In the genomic region with DNA sequence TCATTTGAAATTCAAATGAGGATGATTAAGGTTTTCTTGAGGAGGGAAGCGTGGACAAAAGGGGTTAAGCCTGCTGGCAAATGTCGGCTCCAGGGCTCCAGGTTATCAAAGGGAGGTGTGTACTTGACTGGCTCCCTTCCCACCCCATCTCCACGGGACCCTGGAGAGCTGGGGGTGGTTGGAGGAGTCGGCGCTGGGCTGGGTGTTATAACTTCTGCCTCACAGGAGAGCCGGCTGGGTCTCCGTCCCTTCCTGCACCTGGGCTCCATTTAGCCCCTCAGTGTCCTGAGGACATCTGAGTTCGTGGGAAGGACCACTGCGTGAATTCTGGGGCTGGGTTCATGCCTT, we compare ENCODE assay signal across 26 cellular contexts. TPM values are rescaled to one million over a fixed set of nuclear protein-coding genes. Genes with fewer than 3 reads are reported as not detected.
DNase-seq lines count a peak whose midpoint lies in the region; ATAC-seq and TF ChIP-seq lines count a peak whose summit lies in the region.
"Had no signal": no experiment of that assay in that cellular context is flagged by ENCODE, and none has a peak within 500 bp of the region (broad histone marks: within the 10 kb centered on the region; RNA-seq: fewer than 3 reads in every experiment).

No MANE protein-coding gene starts in this region.

- H3K9me3 Mint-ChIP-seq in stimulated activated naive CD8-positive, alpha-beta T cell treated with anti-CD3 and anti-CD28 coated beads, Interleukin-15, amount 100 ng/mL, for 72 hours: no peaks in the 10 kb centered on the region
- H3K9me3 Mint-ChIP-seq in activated B cell treated with CpG ODN at 0.5 μM for 24 hours: no peaks in the 10 kb centered on the region
- H3K9me3 Mint-ChIP-seq: activated naive CD4-positive, alpha-beta T cell treated with anti-CD3 and anti-CD28 coated beads, Interleukin-2, amount 50 U/mL, for 72 hours; activated T-helper 17 cell treated with anti-CD3 and anti-CD28 coated beads, Interleukin-2, amount 50 U/mL, for 72 hours had no signal

- WGBS in mesendoderm (ENCODE audit: extremely low coverage, insufficient coverage, low lambda C conversion rate): no CpG with 5 or more reads among the region's 9 CpGs

- no peaks in the 10 kb centered on the region for H3K9me3 ChIP-seq in ascending aorta
- H3K9me3 ChIP-seq: Caco-2, lower lobe of right lung, upper lobe of left lung had no signal

- peaks cover 100% of the 10 kb centered on the region for H3K27me3 Mint-ChIP-seq in stimulated activated naive CD8-positive, alpha-beta T cell treated with anti-CD3 and anti-CD28 coated beads, Interleukin-15, amount 100 ng/mL, for 72 hours
- H3K27me3 Mint-ChIP-seq in activated B cell treated with CpG ODN at 0.5 μM for 24 hours: peaks cover 43% of the 10 kb centered on the region

- no peaks in the 10 kb centered on the region for H3K79me1 ChIP-seq in mesendoderm (ENCODE audit: low read length)

- H2BK5ac ChIP-seq in mesendoderm (ENCODE audit: low read length): no peak overlapping the region

- H3K4me1 ChIP-seq in mesendoderm (ENCODE audit: control insufficient read depth, low read depth, low read length): peaks cover 7% of the 10 kb centered on the region
- H3K4me1 ChIP-seq in ascending aorta: no peaks in the 10 kb centered on the region
- H3K4me1 ChIP-seq: Caco-2, foreskin keratinocyte, lower lobe of right lung, upper lobe of left lung had no signal

- no peak overlapping the region for H4K5ac ChIP-seq in mesendoderm (ENCODE audit: low read length)

- peak; percentile 21 for ATAC-seq in stimulated activated naive CD8-positive, alpha-beta T cell treated with anti-CD3 and anti-CD28 coated beads, Interleukin-15, amount 100 ng/mL, for 72 hours
- ATAC-seq in stimulated activated naive CD8-positive, alpha-beta T cell treated with anti-CD3 and anti-CD28 coated beads, Interleukin-15, Interleukin-2, amounts not matched to agents 100 U/mL and 50 U/mL, for 24 hours: no peak
- ATAC-seq in activated B cell treated with CpG ODN at 0.5 μM for 24 hours (ENCODE audit: low read depth): no peak
- ATAC-seq: activated T-helper 17 cell treated with anti-CD3 and anti-CD28 coated beads, Interleukin-2, amount 50 U/mL, for 72 hours; foreskin keratinocyte; lower lobe of right lung had no signal

- no peak overlapping the region for H3K23ac ChIP-seq in mesendoderm (ENCODE audit: low read length)

- no peak overlapping the region for H3K27ac Mint-ChIP-seq in stimulated activated naive CD8-positive, alpha-beta T cell treated with anti-CD3 and anti-CD28 coated beads, Interleukin-15, amount 100 ng/mL, for 72 hours
- H3K27ac Mint-ChIP-seq in activated B cell treated with CpG ODN at 0.5 μM for 24 hours: no peak overlapping the region
- H3K27ac Mint-ChIP-seq: activated naive CD4-positive, alpha-beta T cell treated with anti-CD3 and anti-CD28 coated beads, Interleukin-2, amount 50 U/mL, for 72 hours; activated T-helper 17 cell treated with anti-CD3 and anti-CD28 coated beads, Interleukin-2, amount 50 U/mL, for 72 hours had no signal

- intact Hi-C loops in activated B cell treated with CpG ODN at 0.5 μM for 24 hours (cut with micrococcal nuclease): no loop called here
- intact Hi-C loops in ascending aorta (cut with DNase I): no loop called here

- H3K56ac ChIP-seq in mesendoderm (ENCODE audit: low read length): peak overlapping the region; percentile 77

- H3K4me3 ChIP-seq in mesendoderm (ENCODE audit: low read length): no peak overlapping the region
- no peak overlapping the region for H3K4me3 ChIP-seq in ascending aorta
- H3K4me3 ChIP-seq: lower lobe of right lung, upper lobe of left lung had no signal

- peak overlapping the region; percentile 3 for H3K9ac ChIP-seq in mesendoderm (ENCODE audit: low read length)

- CTCF ChIA-PET in activated B cell treated with CpG ODN at 0.5 μM for 24 hours (lab: Charles Lee): no interaction called here

- POLR2A ChIA-PET in activated B cell treated with CpG ODN at 0.5 μM for 24 hours (lab: Charles Lee): no interaction called here

- TF ChIP-seq CTCF in activated B cell treated with CpG ODN at 0.5 μM for 24 hours (IDR thresholded peaks at IDR 0.05) (no peak), ascending aorta (IDR thresholded peaks at IDR 0.05) (no peak)

- no peak overlapping the region for H2AK5ac ChIP-seq in mesendoderm (ENCODE audit: low read length)

- H2BK15ac ChIP-seq in mesendoderm (replicated peaks; ENCODE audit: low read depth): no peak overlapping the region

- no peak overlapping the region for H4K8ac ChIP-seq in mesendoderm (ENCODE audit: low read depth, low read length)

- no peaks in the 10 kb centered on the region for H3K36me3 Mint-ChIP-seq in activated B cell treated with CpG ODN at 0.5 μM for 24 hours (ENCODE audit: low read depth)
- H3K36me3 Mint-ChIP-seq: activated naive CD4-positive, alpha-beta T cell treated with anti-CD3 and anti-CD28 coated beads, Interleukin-2, amount 50 U/mL, for 72 hours had no signal

- H3K4me1 Mint-ChIP-seq in stimulated activated naive CD8-positive, alpha-beta T cell treated with anti-CD3 and anti-CD28 coated beads, Interleukin-15, amount 100 ng/mL, for 72 hours: peaks cover 15% of the 10 kb centered on the region
- H3K4me1 Mint-ChIP-seq in activated B cell treated with CpG ODN at 0.5 μM for 24 hours: peaks cover 12% of the 10 kb centered on the region
- H3K4me1 Mint-ChIP-seq: activated T-helper 17 cell treated with anti-CD3 and anti-CD28 coated beads, Interleukin-2, amount 50 U/mL, for 72 hours had no signal

- H3K18ac ChIP-seq in mesendoderm (ENCODE audit: low read length): no peak overlapping the region

- H3K27me3 ChIP-seq in mesendoderm (ENCODE audit: insufficient read depth, low read length, poor library complexity): no peaks in the 10 kb centered on the region
- no peaks in the 10 kb centered on the region for H3K27me3 ChIP-seq in ascending aorta
- H3K27me3 ChIP-seq: upper lobe of left lung had no signal

- no peak overlapping the region for H3K4me3 Mint-ChIP-seq in stimulated activated naive CD8-positive, alpha-beta T cell treated with anti-CD3 and anti-CD28 coated beads, Interleukin-15, amount 100 ng/mL, for 72 hours
- peak overlapping the region; percentile 32 for H3K4me3 Mint-ChIP-seq in activated B cell treated with CpG ODN at 0.5 μM for 24 hours
- H3K4me3 Mint-ChIP-seq: activated T-helper 17 cell treated with anti-CD3 and anti-CD28 coated beads, Interleukin-2, amount 50 U/mL, for 72 hours had no signal

- H3K79me2 ChIP-seq in mesendoderm (ENCODE audit: control insufficient read depth, insufficient read depth, low read length): no peaks in the 10 kb centered on the region

- no peak overlapping the region for H2BK120ac ChIP-seq in mesendoderm (ENCODE audit: low read depth, low read length)

- H3K27ac ChIP-seq in mesendoderm (ENCODE audit: low read depth, low read length): no peak overlapping the region
- no peak overlapping the region for H3K27ac ChIP-seq in ascending aorta
- H3K27ac ChIP-seq: foreskin keratinocyte, lower lobe of right lung, upper lobe of left lung, VCaP had no signal

- peak overlapping the region; percentile 23 for H3K4me2 ChIP-seq in mesendoderm (ENCODE audit: low read length)

- no peaks in the 10 kb centered on the region for H3K36me3 ChIP-seq in mesendoderm (ENCODE audit: control insufficient read depth, insufficient read depth, low read length)
- H3K36me3 ChIP-seq in ascending aorta: no peaks in the 10 kb centered on the region
- H3K36me3 ChIP-seq: lower lobe of right lung, upper lobe of left lung had no signal

- no peak overlapping the region for H3K4ac ChIP-seq in mesendoderm (ENCODE audit: low read depth, low read length)

- DNase-seq in stimulated activated naive CD8-positive, alpha-beta T cell treated with anti-CD3 and anti-CD28 coated beads, Interleukin-15, amount 100 ng/mL, for 72 hours: no peak
- DNase-seq in stimulated activated naive CD8-positive, alpha-beta T cell treated with anti-CD3 and anti-CD28 coated beads, Interleukin-15, Interleukin-2, amounts not matched to agents 100 U/mL and 50 U/mL, for 24 hours: no peak
- DNase-seq in activated B cell treated with CpG ODN at 0.5 μM for 24 hours (no peak), mesendoderm (no peak), ascending aorta (ENCODE audit: low spot score in 2 of 2) (no peak), A172 (ENCODE audit: low spot score) (no peak), NCI-H1694 (lab: John Stamatoyannopoulos, UW) (no peak), KG1 (lab: John Stamatoyannopoulos, UW) (no peak)
- DNase-seq: activated CD4-positive, alpha-beta T cell treated with anti-CD3 and anti-CD28 coated beads, Interleukin-2, amount 50 U/mL, for 4 hours; activated CD8-positive, alpha-beta memory T cell treated with anti-CD3 and anti-CD28 coated beads, Interleukin-2, amount 50 U/mL, for 4 hours; Caco-2; cerebellar nuclear complex; effector CD8-positive, alpha-beta T cell; foreskin keratinocyte; kidney; lower lobe of right lung; NCI-H2107; NCI-H510A treated with DMSO at 0.1 percent for 48 hours; NK-92 treated with Interleukin-12 subunit alpha and Interleukin-12 subunit beta, amount 100 ng/mL, for 24 hours; stimulated activated CD4-positive, alpha-beta T cell treated with anti-CD3 and anti-CD28 coated beads, Interleukin-4, amount 100 ng/mL, for 24 hours had no signal

RNA-seq across cellular contexts. Expression of a gene that starts 15.6 kb away (rescaled TPM):
- total RNA-seq in activated B cell treated with CpG ODN at 0.5 μM for 24 hours (not detected in 2 replicates), ascending aorta (not detected)
- polyA plus RNA-seq in mesendoderm (2013, experiment 1 of 2): 0.51 TPM
- 0.57 TPM for polyA plus RNA-seq in mesendoderm (2013, experiment 2 of 2)
- 0.07 and 0.48 TPM in 2 replicates for total RNA-seq in A172 (2014; rRNA removed; shearing (Covaris generic))
- total RNA-seq: activated naive CD4-positive, alpha-beta T cell treated with anti-CD3 and anti-CD28 coated beads, Interleukin-2, amount 50 U/mL, for 72 hours; Caco-2; RPMI7951; T-helper 2 cell treated with Interferon-gamma antibody and Interleukin-4, amounts not matched to agents 100 ng/mL and 5 ng/mL, for 36 hours had no signal

RNA-seq across cellular contexts. Expression of a gene that starts 44.7 kb away (rescaled TPM):
- total RNA-seq in activated B cell treated with CpG ODN at 0.5 μM for 24 hours (0.78 and 0.98 TPM in 2 replicates), ascending aorta (216 TPM)
- 0.48 TPM for polyA plus RNA-seq in mesendoderm (2013, experiment 1 of 2)
- 0.36 TPM for polyA plus RNA-seq in mesendoderm (2013, experiment 2 of 2)
- total RNA-seq in A172 (2014; rRNA removed; shearing (Covaris generic)): 45.9 and 57.6 TPM in 2 replicates

Comparison
In these comparisons a context has a peak if more than half of its experiments do, and no peak if none do; other contexts are left out.
1. RNA of a gene that starts 44.7 kb away (total RNA-seq): 216 TPM in ascending aorta (single experiment) and 45.9 to 57.6 TPM in A172; 0.78 to 0.98 TPM in activated B cell treated with CpG ODN at 0.5 μM for 24 hours; every median in the first group is over 10 times any median in the second.